ENCODE assay signal across 12 cellular contexts in the genomic region with DNA sequence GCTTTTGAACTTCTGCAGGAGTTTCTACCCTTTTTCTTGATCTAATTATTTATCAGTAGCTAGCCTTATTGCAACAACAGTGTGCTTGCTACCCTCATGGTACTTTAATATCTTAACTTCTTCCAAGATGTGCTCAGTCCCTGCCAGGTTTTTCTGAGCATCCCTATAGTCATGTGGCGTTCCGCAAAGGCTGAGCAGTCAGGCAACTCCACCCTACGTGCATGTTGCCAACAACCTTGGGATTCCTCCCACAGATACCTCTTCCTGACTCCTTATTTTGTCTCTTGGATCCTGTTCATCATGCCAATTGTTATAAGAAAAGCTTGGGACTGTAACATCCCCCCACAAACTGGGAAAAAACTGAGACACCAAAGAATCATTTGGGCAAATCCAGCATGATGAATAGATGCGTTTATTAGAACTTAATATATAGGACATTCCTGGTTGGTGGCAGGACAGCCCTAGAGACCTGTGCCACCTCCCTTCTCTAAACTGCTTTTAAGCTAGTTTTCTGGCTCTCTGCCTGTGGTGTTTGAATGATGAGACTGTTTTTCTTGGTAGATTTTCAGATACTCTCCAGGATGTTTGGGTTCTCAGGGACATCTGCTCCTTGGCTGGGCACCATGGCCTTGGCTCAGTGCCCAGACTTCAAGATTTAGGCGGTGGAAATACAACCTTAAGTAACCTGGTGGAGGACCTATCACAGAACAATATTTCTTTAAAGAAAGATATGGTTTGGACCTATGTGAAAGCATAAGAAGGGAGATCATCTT. TPM values are rescaled to one million over a fixed set of nuclear protein-coding genes. Genes with fewer than 3 reads are reported as not detected.
DNase-seq lines count a peak whose midpoint lies in the region; ATAC-seq and TF ChIP-seq lines count a peak whose summit lies in the region.
"Had no signal": no experiment of that assay in that cellular context is flagged by ENCODE, and none has a peak within 500 bp of the region (broad histone marks: within the 10 kb centered on the region; RNA-seq: fewer than 3 reads in every experiment).

No MANE protein-coding gene starts in this region.

- no peak for ATAC-seq in HG03354 (IDR thresholded peaks at IDR 0.05; ENCODE audit: poor library complexity, severe bottlenecking, unreplicated experiment)
- no peak for ATAC-seq in GM18517 (IDR thresholded peaks at IDR 0.05; ENCODE audit: unreplicated experiment)

- no peak for TF ChIP-seq CTCF in C4-2B (conservative IDR thresholded peaks at IDR 0.05)

- DNase-seq in M059J (ENCODE audit: low read depth) (peak; percentile 80), SK-N-DZ (ENCODE audit: low spot score) (peak; percentile 20), iris pigment epithelial cell (ENCODE audit: low read depth) (peak; percentile 29), mesenteric fat pad (ENCODE audit: low spot score) (no peak), T-helper 2 cell (no peak)
- DNase-seq: naive B cell, NCI-H2107 had no signal

- peak overlapping the region; percentile 54; the same call in 1 of the 2 replicates for H3K27ac ChIP-seq in C4-2B
- H3K27ac ChIP-seq: epithelial cell of prostate, skin epidermis had no signal

RNA-seq across cellular contexts. Expression of a gene that starts 27.1 kb away (rescaled TPM):
- total RNA-seq in M059J (2014; rRNA removed; shearing (Covaris generic)): 15.6 and 22.6 TPM in 2 replicates
- 57.9 and 75.0 TPM in 2 replicates for polyA plus RNA-seq in SK-N-DZ (2014; cell fraction: cytosol; rRNA removed)
- polyA plus RNA-seq in SK-N-DZ (2014; cell fraction: nucleus; rRNA removed): 85.6 and 90.8 TPM in 2 replicates
- total RNA-seq in mesenteric fat pad: 40.3 TPM

Comparison
In these comparisons a context has a peak if more than half of its experiments do, and no peak if none do; other contexts are left out.
1. DNase-seq: peak in M059J (single experiment), SK-N-DZ (single experiment) and iris pigment epithelial cell (single experiment); none in mesenteric fat pad (single experiment) and T-helper 2 cell (0 of 5).